ENCODE assay signal across 16 cellular contexts in genomic region chr2:10272464-10272863, GRCh38.
"Had no signal": no experiment of that assay in that cellular context is flagged by ENCODE, and none has a peak within 500 bp of the region (broad histone marks: within the 10 kb centered on the region; RNA-seq: fewer than 3 reads in every experiment).

No MANE protein-coding gene starts in this region.

- H3K36me3 Mint-ChIP-seq: activated naive CD4-positive, alpha-beta T cell treated with anti-CD3 and anti-CD28 coated beads, Interleukin-2, amount 50 U/mL, for 24 hours had no signal

- H3K9me3 ChIP-seq: esophagus muscularis mucosa, gastroesophageal sphincter, prostate gland, right atrium auricular region, testis had no signal

- DNase-seq: activated CD4-positive, alpha-beta T cell treated with anti-CD3 and anti-CD28 coated beads, Interleukin-2, amount 10 ng/mL, durations not matched to agents 24 days and 14 days; activated CD8-positive, alpha-beta memory T cell treated with anti-CD3 and anti-CD28 coated beads, Interleukin-2, amount 50 U/mL, for 4 hours; activated T-cell treated with anti-CD3 and anti-CD28 coated beads, Interleukin-2, amount 50 U/mL, for 72 hours; effector CD8-positive, alpha-beta T cell; nephron progenitor cell; stimulated activated CD4-positive, alpha-beta T cell treated with anti-CD3 and anti-CD28 coated beads, Interleukin-15, amount 100 ng/mL, for 24 hours; stimulated activated CD4-positive, alpha-beta T cell treated with anti-CD3 and anti-CD28 coated beads, Interleukin-2, amount 100 ng/mL, for 48 hours; T-helper 1 cell; T-helper 9 cell had no signal

- H3K4me1 ChIP-seq: prostate gland had no signal

- H3K4me3 ChIP-seq: esophagus muscularis mucosa, gastroesophageal sphincter, prostate gland, right atrium auricular region, testis had no signal

- H3K27me3 ChIP-seq: esophagus muscularis mucosa, gastroesophageal sphincter, right atrium auricular region, testis had no signal

- H3K36me3 ChIP-seq: esophagus muscularis mucosa, gastroesophageal sphincter, prostate gland, right atrium auricular region had no signal

- H3K27ac Mint-ChIP-seq: activated CD4-positive, alpha-beta T cell treated with anti-CD3 and anti-CD28 coated beads, Interleukin-2, amount 10 ng/mL, durations not matched to agents 24 days and 14 days; activated T-cell treated with anti-CD3 and anti-CD28 coated beads, Interleukin-2, amount 50 U/mL, for 72 hours; nephron progenitor cell had no signal

- H3K9me3 Mint-ChIP-seq: activated CD4-positive, alpha-beta T cell treated with anti-CD3 and anti-CD28 coated beads, Interleukin-2, amount 10 ng/mL, durations not matched to agents 24 days and 14 days; activated naive CD4-positive, alpha-beta T cell treated with anti-CD3 and anti-CD28 coated beads, Interleukin-2, amount 50 U/mL, for 24 hours; activated T-cell treated with anti-CD3 and anti-CD28 coated beads, Interleukin-2, amount 50 U/mL, for 72 hours; dendritic cell treated with granulocyte-macrophage colony-stimulating factor and Interleukin-4, amounts not matched to agents 40 ng/mL and 50 ng/mL, for 4 days; nephron progenitor cell had no signal

- H3K4me3 Mint-ChIP-seq: activated CD4-positive, alpha-beta T cell treated with anti-CD3 and anti-CD28 coated beads, Interleukin-2, amount 10 ng/mL, durations not matched to agents 24 days and 14 days; activated naive CD4-positive, alpha-beta T cell treated with anti-CD3 and anti-CD28 coated beads, Interleukin-2, amount 50 U/mL, for 24 hours; activated T-cell treated with anti-CD3 and anti-CD28 coated beads, Interleukin-2, amount 50 U/mL, for 72 hours; dendritic cell treated with granulocyte-macrophage colony-stimulating factor and Interleukin-4, amounts not matched to agents 40 ng/mL and 50 ng/mL, for 4 days; nephron progenitor cell had no signal

- H3K27me3 Mint-ChIP-seq: activated naive CD4-positive, alpha-beta T cell treated with anti-CD3 and anti-CD28 coated beads, Interleukin-2, amount 50 U/mL, for 24 hours had no signal

- ATAC-seq: activated T-cell treated with anti-CD3 and anti-CD28 coated beads, Interleukin-2, amount 50 U/mL, for 72 hours; gastroesophageal sphincter had no signal

- H3K27ac ChIP-seq: esophagus muscularis mucosa, gastroesophageal sphincter, prostate gland, right atrium auricular region, testis had no signal
